In the genomic region with DNA sequence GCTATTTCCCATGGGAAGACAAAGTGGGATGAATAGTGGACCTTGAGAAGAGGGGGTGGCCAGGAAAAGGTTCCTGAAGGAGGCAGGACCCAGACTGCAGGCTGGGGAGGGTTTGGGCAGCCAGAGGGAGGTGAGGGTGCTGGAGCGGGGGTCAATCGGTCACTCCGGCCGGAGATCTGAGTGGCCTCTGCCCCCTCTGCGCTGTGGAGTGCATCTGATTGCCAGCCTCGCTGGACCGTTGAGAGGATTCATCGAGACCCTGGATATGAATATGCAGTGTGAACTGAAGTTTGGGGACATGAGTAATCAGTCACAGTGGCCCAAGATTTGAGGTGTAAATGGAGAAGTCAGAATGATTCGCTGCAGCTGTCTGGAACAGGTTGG, we compare ENCODE assay signal across 6 cellular contexts. TPM values are rescaled to one million over a fixed set of nuclear protein-coding genes. Genes with fewer than 3 reads are reported as not detected.
DNase-seq lines count a peak whose midpoint lies in the region; ATAC-seq, FAIRE-seq and TF ChIP-seq lines count a peak whose summit lies in the region.

No MANE protein-coding gene starts in this region.

- H2AFZ ChIP-seq in OCI-LY1 (ENCODE audit: low read length) (no peak overlapping the region), endothelial cell of umbilical vein (ENCODE audit: low read depth, low read length) (peak overlapping the region; percentile 84)

- peak overlapping the region; percentile 60 for H3K27ac ChIP-seq in OCI-LY1 (ENCODE audit: low read depth, low read length, poor library complexity, severe bottlenecking)
- H3K27ac ChIP-seq in endothelial cell of umbilical vein (ENCODE audit: insufficient read depth, low read depth, low read length) = peak overlapping the region; percentile 93

- no peaks in the 10 kb centered on the region for H3K9me2 ChIP-seq in OCI-LY1 (ENCODE audit: low read depth, low read length)

- intact Hi-C loops in endothelial cell of umbilical vein (cut with micrococcal nuclease) = loop anchor here (1.0 kb wide), 2 partner anchors 8 to 35 kb away; a partner anchor contains a TSS

- CTCF ChIA-PET in endothelial cell of umbilical vein (lab: Charles Lee) = interaction anchor here (0.7 to 1.7 kb wide), 5 partner anchors 12 to 644 kb away, joined by 3 to 5 read pairs (median 4); a partner anchor contains a TSS

- no peaks in the 10 kb centered on the region for H3K9me1 ChIP-seq in endothelial cell of umbilical vein (replicated peaks; ENCODE audit: control insufficient read depth, extremely low read depth, insufficient read depth, low read length)

- TF ChIP-seq CTCF in OCI-LY1 (IDR thresholded peaks at IDR 0.05; ENCODE audit: low read length) (no peak), endothelial cell of umbilical vein (IDR thresholded peaks at IDR 0.05; ENCODE audit: extremely low read depth in 1 of 2, insufficient read depth in 1 of 2, low read depth in 1 of 2, low read length in 2 of 2) (no peak)

- H3K79me2 ChIP-seq in OCI-LY1 (ENCODE audit: insufficient read depth, low read length) = peaks cover 16% of the 10 kb centered on the region
- peaks cover 22% of the 10 kb centered on the region for H3K79me2 ChIP-seq in endothelial cell of umbilical vein (ENCODE audit: control insufficient read depth, insufficient read depth, low read length)

- no peak for FAIRE-seq in endothelial cell of umbilical vein (lab: Jason Lieb, UNC)

- dilution Hi-C loops in endothelial cell of umbilical vein (cut with MboI; ENCODE audit: extremely low pct_ligation_motif_present, low sequenced_read_pairs) = no loop called here

- H3K4me2 ChIP-seq in OCI-LY1 (ENCODE audit: low read length) (peak overlapping the region; percentile 97), endothelial cell of umbilical vein (ENCODE audit: insufficient read depth, low read length) (peak overlapping the region; percentile 96), skeletal muscle satellite cell (ENCODE audit: low read length) (peak overlapping the region; percentile 87)

- no peaks in the 10 kb centered on the region for H3F3A ChIP-seq in OCI-LY1 (ENCODE audit: insufficient read depth, low read length)

- H3K9ac ChIP-seq in OCI-LY1 (ENCODE audit: low read length) = peak overlapping the region; percentile 89
- peak overlapping the region; percentile 99 for H3K9ac ChIP-seq in endothelial cell of umbilical vein (replicated peaks; ENCODE audit: extremely low read depth, insufficient read depth, low read length)
- H3K9ac ChIP-seq in skeletal muscle satellite cell (ENCODE audit: low read depth, low read length) = peak overlapping the region; percentile 99

- H3K4me1 ChIP-seq in OCI-LY1 (ENCODE audit: insufficient read depth, low read length, severe bottlenecking) = peaks cover 44% of the 10 kb centered on the region
- peaks cover 15% of the 10 kb centered on the region for H3K4me1 ChIP-seq in endothelial cell of umbilical vein (ENCODE audit: control insufficient read depth, extremely low read depth, insufficient read depth, low read length)
- peaks cover 24% of the 10 kb centered on the region for H3K4me1 ChIP-seq in skeletal muscle satellite cell (ENCODE audit: control insufficient read depth, insufficient read depth, low read length)

- BruUV-seq in endothelial cell of umbilical vein (replicated peaks; lab: Mats Ljungman, UMichigan) = TSS peak; percentile 28

- H3K36me3 ChIP-seq in OCI-LY1 (ENCODE audit: insufficient read depth, low read length) (0 out of 2 replicates have a peak, but pooled peaks cover 4% of the 10 kb centered on the region), endothelial cell of umbilical vein (ENCODE audit: control insufficient read depth in 2 of 2, extremely low read depth in 1 of 2, insufficient read depth in 2 of 2, low read length in 2 of 2) (no peaks in the 10 kb centered on the region), skeletal muscle satellite cell (ENCODE audit: insufficient read depth, low read length) (no peaks in the 10 kb centered on the region)

- ATAC-seq in HG02623 (IDR thresholded peaks at IDR 0.05; ENCODE audit: unreplicated experiment) (no peak), HG02884 (IDR thresholded peaks at IDR 0.05; ENCODE audit: unreplicated experiment) (no peak)

- H3K9me3 ChIP-seq in OCI-LY1 (ENCODE audit: low read length) (no peaks in the 10 kb centered on the region), endothelial cell of umbilical vein (replicated peaks; ENCODE audit: control insufficient read depth, insufficient read depth, low read length) (no peaks in the 10 kb centered on the region), skeletal muscle satellite cell (replicated peaks; ENCODE audit: low read length) (no peaks in the 10 kb centered on the region)

- POLR2A ChIA-PET in endothelial cell of umbilical vein (lab: Charles Lee) = no interaction called here

- DNase-seq in endothelial cell of umbilical vein (ENCODE audit: low read depth, low spot score) = no peak
- no peak for DNase-seq in HuH-7 (ENCODE audit: low spot score)

- H3K27me3 ChIP-seq in OCI-LY1 (ENCODE audit: insufficient read depth, low read length) (no peaks in the 10 kb centered on the region), endothelial cell of umbilical vein (ENCODE audit: control insufficient read depth in 2 of 2, insufficient read depth in 2 of 2, low read length in 2 of 2) (no peaks in the 10 kb centered on the region), skeletal muscle satellite cell (ENCODE audit: control insufficient read depth, insufficient read depth, low read length) (no peaks in the 10 kb centered on the region)

- H4K20me1 ChIP-seq in OCI-LY1 (ENCODE audit: insufficient read depth, low read length) (no peaks in the 10 kb centered on the region), endothelial cell of umbilical vein (replicated peaks; ENCODE audit: control insufficient read depth, extremely low read depth, insufficient read depth, low read length) (no peaks in the 10 kb centered on the region)

- H3K4me3 ChIP-seq in OCI-LY1 (ENCODE audit: low read depth, low read length, poor library complexity, severe bottlenecking) (peak overlapping the region; percentile 82), endothelial cell of umbilical vein (replicated peaks in 1 of 3; ENCODE audit: insufficient read depth in 1 of 3, low read depth in 1 of 3, low read length in 3 of 3) (peak overlapping the region; percentile 53 to 91 (median 64)), skeletal muscle satellite cell (ENCODE audit: low read length) (peak overlapping the region; percentile 85)

- TF ChIP-seq POLR2A in endothelial cell of umbilical vein (IDR thresholded peaks at IDR 0.05; ENCODE audit: low read depth, low read length) = no peak

RNA-seq across cellular contexts. Expression of a gene that starts 5.5 kb away (rescaled TPM):
- total RNA-seq in endothelial cell of umbilical vein = 32.5 and 41.1 TPM in 2 replicates
- 13.7 and 16.9 TPM in 2 replicates for polyA plus RNA-seq in endothelial cell of umbilical vein
- 11.2 and 16.6 TPM in 2 replicates for polyA plus RNA-seq in endothelial cell of umbilical vein (2011; cell fraction: cytosol; rRNA removed)
- 22.6 and 26.6 TPM in 2 replicates for polyA plus RNA-seq in endothelial cell of umbilical vein (2011; cell fraction: nucleus; rRNA removed)
- polyA plus RNA-seq in endothelial cell of umbilical vein (2012) = 25.0 and 30.3 TPM in 2 replicates
- polyA minus RNA-seq in endothelial cell of umbilical vein = 7.4 and 10.2 TPM in 2 replicates
- polyA minus RNA-seq in endothelial cell of umbilical vein (2011; cell fraction: cytosol; rRNA and poly(A)+ RNA removed) = 12.2 TPM
- 4.6 and 8.8 TPM in 2 replicates for polyA minus RNA-seq in endothelial cell of umbilical vein (2011; cell fraction: nucleus; rRNA and poly(A)+ RNA removed)
- total RNA-seq in skeletal muscle satellite cell (2012; rRNA removed) = 1.7 and 2.0 TPM in 2 replicates

RNA-seq across cellular contexts. Expression of a gene that starts 8.1 kb away (rescaled TPM):
- total RNA-seq in endothelial cell of umbilical vein = 27.8 and 31.4 TPM in 2 replicates
- polyA plus RNA-seq in endothelial cell of umbilical vein = 32.3 and 37.0 TPM in 2 replicates
- 24.2 and 31.0 TPM in 2 replicates for polyA plus RNA-seq in endothelial cell of umbilical vein (2011; cell fraction: cytosol; rRNA removed)
- polyA plus RNA-seq in endothelial cell of umbilical vein (2011; cell fraction: nucleus; rRNA removed) = 9.1 and 13.7 TPM in 2 replicates
- polyA plus RNA-seq in endothelial cell of umbilical vein (2012) = 25.4 and 37.5 TPM in 2 replicates
- polyA minus RNA-seq in endothelial cell of umbilical vein = 17.1 and 24.4 TPM in 2 replicates
- polyA minus RNA-seq in endothelial cell of umbilical vein (2011; cell fraction: cytosol; rRNA and poly(A)+ RNA removed) = 13.7 TPM
- 2.8 and 4.9 TPM in 2 replicates for polyA minus RNA-seq in endothelial cell of umbilical vein (2011; cell fraction: nucleus; rRNA and poly(A)+ RNA removed)
- total RNA-seq in skeletal muscle satellite cell (2012; rRNA removed) = 14.2 and 14.4 TPM in 2 replicates

RNA-seq across cellular contexts. Expression of a gene that starts 11.0 kb away (rescaled TPM):
- total RNA-seq in endothelial cell of umbilical vein = 4.9 and 7.1 TPM in 2 replicates
- 4.9 and 5.6 TPM in 2 replicates for polyA plus RNA-seq in endothelial cell of umbilical vein
- 3.0 and 3.5 TPM in 2 replicates for polyA plus RNA-seq in endothelial cell of umbilical vein (2011; cell fraction: cytosol; rRNA removed)
- polyA plus RNA-seq in endothelial cell of umbilical vein (2011; cell fraction: nucleus; rRNA removed) = 8.6 and 9.3 TPM in 2 replicates
- 3.6 and 5.6 TPM in 2 replicates for polyA plus RNA-seq in endothelial cell of umbilical vein (2012)
- 4.6 and 5.7 TPM in 2 replicates for polyA minus RNA-seq in endothelial cell of umbilical vein
- polyA minus RNA-seq in endothelial cell of umbilical vein (2011; cell fraction: cytosol; rRNA and poly(A)+ RNA removed) = 3.3 TPM
- 4.3 and 6.3 TPM in 2 replicates for polyA minus RNA-seq in endothelial cell of umbilical vein (2011; cell fraction: nucleus; rRNA and poly(A)+ RNA removed)
- total RNA-seq in skeletal muscle satellite cell (2012; rRNA removed) = 3.0 and 4.2 TPM in 2 replicates

RNA-seq across cellular contexts. Expression of a gene that starts 12.7 kb away (rescaled TPM):
- total RNA-seq in endothelial cell of umbilical vein = 11.8 and 13.2 TPM in 2 replicates
- polyA plus RNA-seq in endothelial cell of umbilical vein = 12.0 and 17.8 TPM in 2 replicates
- 6.7 and 12.5 TPM in 2 replicates for polyA plus RNA-seq in endothelial cell of umbilical vein (2011; cell fraction: cytosol; rRNA removed)
- 11.5 and 13.9 TPM in 2 replicates for polyA plus RNA-seq in endothelial cell of umbilical vein (2011; cell fraction: nucleus; rRNA removed)
- 7.3 and 12.6 TPM in 2 replicates for polyA plus RNA-seq in endothelial cell of umbilical vein (2012)
- 2.5 and 2.6 TPM in 2 replicates for polyA minus RNA-seq in endothelial cell of umbilical vein
- 3.7 TPM for polyA minus RNA-seq in endothelial cell of umbilical vein (2011; cell fraction: cytosol; rRNA and poly(A)+ RNA removed)
- polyA minus RNA-seq in endothelial cell of umbilical vein (2011; cell fraction: nucleus; rRNA and poly(A)+ RNA removed) = 1.5 and 2.7 TPM in 2 replicates
- total RNA-seq in skeletal muscle satellite cell (2012; rRNA removed) = 5.1 and 6.8 TPM in 2 replicates

RNA-seq across cellular contexts. Expression of a gene that starts 19.5 kb away (rescaled TPM):
- total RNA-seq in endothelial cell of umbilical vein = 246 and 259 TPM in 2 replicates
- 173 and 183 TPM in 2 replicates for polyA plus RNA-seq in endothelial cell of umbilical vein
- polyA plus RNA-seq in endothelial cell of umbilical vein (2011; cell fraction: cytosol; rRNA removed) = 207 and 211 TPM in 2 replicates
- polyA plus RNA-seq in endothelial cell of umbilical vein (2011; cell fraction: nucleus; rRNA removed) = 352 and 403 TPM in 2 replicates
- polyA plus RNA-seq in endothelial cell of umbilical vein (2012) = 162 and 163 TPM in 2 replicates
- polyA minus RNA-seq in endothelial cell of umbilical vein = 106 and 117 TPM in 2 replicates
- polyA minus RNA-seq in endothelial cell of umbilical vein (2011; cell fraction: cytosol; rRNA and poly(A)+ RNA removed) = 100.0 TPM
- polyA minus RNA-seq in endothelial cell of umbilical vein (2011; cell fraction: nucleus; rRNA and poly(A)+ RNA removed) = 83.5 and 131 TPM in 2 replicates
- 120 and 132 TPM in 2 replicates for total RNA-seq in skeletal muscle satellite cell (2012; rRNA removed)
